In genomic region chr2:65413610-65414009, GRCh38 we compare ENCODE assay signal across 25 cellular contexts. TPM values are rescaled to one million over a fixed set of nuclear protein-coding genes. Genes with fewer than 3 reads are reported as not detected.
A peak's percentile ranks its signal among the peaks of the same experiment; 100 is the strongest.
DNase-seq lines count a peak whose midpoint lies in the region; ATAC-seq, FAIRE-seq and TF ChIP-seq lines count a peak whose summit lies in the region.
"Had no signal": no experiment of that assay in that cellular context is flagged by ENCODE, and none has a peak within 500 bp of the region (broad histone marks: within the 10 kb centered on the region; RNA-seq: fewer than 3 reads in every experiment).

No MANE protein-coding gene starts in this region.

- TF ChIP-seq POLR2A in endothelial cell of umbilical vein (IDR thresholded peaks at IDR 0.05; ENCODE audit: low read depth, low read length), result no peak
- no peak for TF ChIP-seq POLR2A in body of pancreas (IDR thresholded peaks at IDR 0.05)

- no peaks in the 10 kb centered on the region for H3K9me1 ChIP-seq in endothelial cell of umbilical vein (replicated peaks; ENCODE audit: control insufficient read depth, extremely low read depth, insufficient read depth, low read length)

- TF ChIP-seq CTCF in Panc1 (IDR thresholded peaks at IDR 0.05) (no peak), endothelial cell of umbilical vein (IDR thresholded peaks at IDR 0.05; ENCODE audit: extremely low read depth in 1 of 2, insufficient read depth in 1 of 2, low read depth in 1 of 2, low read length in 2 of 2) (no peak), body of pancreas (IDR thresholded peaks at IDR 0.05) (no peak)

- H3K9me3 ChIP-seq in HUES48 (ENCODE audit: control insufficient read depth, insufficient read depth, low read length), result no peaks in the 10 kb centered on the region
- H3K9me3 ChIP-seq in Panc1 (ENCODE audit: control insufficient read depth, insufficient read depth, low read depth, low read length), result no peaks in the 10 kb centered on the region
- H3K9me3 ChIP-seq in endothelial cell of umbilical vein (replicated peaks; ENCODE audit: control insufficient read depth, insufficient read depth, low read length), result no peaks in the 10 kb centered on the region
- no peaks in the 10 kb centered on the region for H3K9me3 ChIP-seq in body of pancreas
- H3K9me3 ChIP-seq: BLaER1 had no signal

- BruUV-seq in Panc1 (replicated peaks; lab: Mats Ljungman, UMichigan) (no TSS peak), endothelial cell of umbilical vein (replicated peaks; lab: Mats Ljungman, UMichigan) (no TSS peak)

- ATAC-seq in Panc1, result peak; percentile 27; the same call in 1 of the 2 replicates
- ATAC-seq in body of pancreas, result no peak

- peak; percentile 33 for FAIRE-seq in endothelial cell of umbilical vein (lab: Jason Lieb, UNC)
- FAIRE-seq: GM12891 had no signal

- H2AFZ ChIP-seq in endothelial cell of umbilical vein (ENCODE audit: low read depth, low read length), result no peak overlapping the region
- H2AFZ ChIP-seq: PC-9 had no signal

- H3K27me3 ChIP-seq in HUES48 (ENCODE audit: control insufficient read depth, insufficient read depth, low read length) (no peaks in the 10 kb centered on the region), Panc1 (ENCODE audit: control insufficient read depth, insufficient read depth, low read length) (no peaks in the 10 kb centered on the region), endothelial cell of umbilical vein (ENCODE audit: control insufficient read depth in 2 of 2, insufficient read depth in 2 of 2, low read length in 2 of 2) (peaks cover 54 to 60% of the 10 kb centered on the region in 2 experiments), body of pancreas (no peaks in the 10 kb centered on the region)
- H3K27me3 ChIP-seq: BLaER1 had no signal

- H3K4me2 ChIP-seq in endothelial cell of umbilical vein (ENCODE audit: insufficient read depth, low read length), result no peak overlapping the region
- H3K4me2 ChIP-seq: BLaER1, PC-9 had no signal

- H3K9ac ChIP-seq in HUES48 (ENCODE audit: low read depth, low read length) (no peak overlapping the region), endothelial cell of umbilical vein (replicated peaks; ENCODE audit: extremely low read depth, insufficient read depth, low read length) (no peak overlapping the region)
- H3K9ac ChIP-seq: BLaER1 had no signal

- intact Hi-C loops in Panc1 (cut with micrococcal nuclease; ENCODE audit: unreplicated experiment) (loop anchor here (10.0 kb wide), 1 partner anchor 49 kb away; no protein-coding TSS in a partner anchor), endothelial cell of umbilical vein (cut with micrococcal nuclease) (no loop called here), body of pancreas (cut with DNase I) (no loop called here)

- in situ Hi-C loops in Panc1 (cut with HindIII; ENCODE audit: low pct_unique_long_range_greater_than_20kb, low sequenced_read_pairs), result no loop called here

- peaks cover 57% of the 10 kb centered on the region for H3K4me1 ChIP-seq in HUES48 (ENCODE audit: control insufficient read depth, insufficient read depth, low read length)
- H3K4me1 ChIP-seq in Panc1 (ENCODE audit: control insufficient read depth, insufficient read depth, low read length), result peaks cover 83% of the 10 kb centered on the region
- H3K4me1 ChIP-seq in endothelial cell of umbilical vein (ENCODE audit: control insufficient read depth, extremely low read depth, insufficient read depth, low read length), result no peaks in the 10 kb centered on the region
- peaks cover 62% of the 10 kb centered on the region for H3K4me1 ChIP-seq in body of pancreas

- H3K27ac ChIP-seq in HUES48 (ENCODE audit: low read depth, low read length) (peak overlapping the region; percentile 87), Panc1 (ENCODE audit: low read length) (peak overlapping the region; percentile 82), endothelial cell of umbilical vein (ENCODE audit: insufficient read depth, low read depth, low read length) (no peak overlapping the region), body of pancreas (no peak overlapping the region)
- H3K27ac ChIP-seq: BLaER1, PC-9, RWPE1, SK-N-MC had no signal

- peaks cover 14% of the 10 kb centered on the region for H4K20me1 ChIP-seq in endothelial cell of umbilical vein (replicated peaks; ENCODE audit: control insufficient read depth, extremely low read depth, insufficient read depth, low read length)

- CTCF ChIA-PET in Panc1 (lab: Charles Lee), result no interaction called here
- CTCF ChIA-PET in endothelial cell of umbilical vein (lab: Charles Lee), result interaction anchor here (1.0 kb wide), 1 partner anchor 11 kb away, joined by 3 read pairs; no protein-coding TSS in a partner anchor

- H3K4me3 ChIP-seq in HUES48 (ENCODE audit: low read depth, low read length) (no peak overlapping the region), Panc1 (ENCODE audit: low read depth in 2 of 2, low read length in 2 of 2) (no peak overlapping the region), endothelial cell of umbilical vein (replicated peaks in 1 of 3; ENCODE audit: insufficient read depth in 1 of 3, low read depth in 1 of 3, low read length in 3 of 3) (no peak overlapping the region), body of pancreas (no peak overlapping the region)
- H3K4me3 ChIP-seq: BLaER1, PC-9, SK-N-MC had no signal

- dilution Hi-C loops in endothelial cell of umbilical vein (cut with MboI; ENCODE audit: extremely low pct_ligation_motif_present, low sequenced_read_pairs), result no loop called here

- no peaks in the 10 kb centered on the region for H3K79me2 ChIP-seq in endothelial cell of umbilical vein (ENCODE audit: control insufficient read depth, insufficient read depth, low read length)

- POLR2A ChIA-PET in Panc1 (lab: Charles Lee) (no interaction called here), endothelial cell of umbilical vein (lab: Charles Lee) (no interaction called here)

- no peaks in the 10 kb centered on the region for H3K36me3 ChIP-seq in HUES48 (ENCODE audit: control insufficient read depth, insufficient read depth, low read length)
- H3K36me3 ChIP-seq in Panc1 (ENCODE audit: control insufficient read depth, insufficient read depth, low read length), result no peaks in the 10 kb centered on the region
- no peaks in the 10 kb centered on the region for H3K36me3 ChIP-seq in endothelial cell of umbilical vein (ENCODE audit: control insufficient read depth in 2 of 2, extremely low read depth in 1 of 2, insufficient read depth in 2 of 2, low read length in 2 of 2)
- no peaks in the 10 kb centered on the region for H3K36me3 ChIP-seq in body of pancreas (replicated peaks in 1 of 2; ENCODE audit: insufficient read depth in 1 of 2, low read depth in 2 of 2)
- H3K36me3 ChIP-seq: BLaER1 had no signal

- 56 to 64% methylated on average over 2 of the region's 2 CpGs for WGBS in body of pancreas, 2 donors

- DNase-seq in Panc1 (ENCODE audit: low read depth, low spot score) (no peak), endothelial cell of umbilical vein (ENCODE audit: low read depth, low spot score) (no peak), foreskin melanocyte (no peak), NCI-H510A treated with DMSO at 0.1 percent for 48 hours (lab: John Stamatoyannopoulos, UW) (no peak), body of pancreas (no peak)
- DNase-seq in activated naive CD4-positive, alpha-beta T cell (lab: John Stamatoyannopoulos, UW), result no peak
- DNase-seq: ACHN; CD4-positive, alpha-beta T cell; COR-L47; DMS 273 treated with DMSO at 0.1 percent for 48 hours; DMS79 treated with DMSO at 0.1 percent for 48 hours; HCEC 1CT; KBM-7; NCI-H1105 treated with DMSO at 0.1 percent for 48 hours; NCI-H2029 treated with DMSO at 0.1 percent for 48 hours; NCI-H2171; NCI-H345; NCI-H524 treated with DMSO at 0.1 percent for 48 hours; SHP77 treated with DMSO at 0.1 percent for 48 hours had no signal

TF ChIP-seq in endothelial cell of umbilical vein, 7 proteins besides CTCF, POLR2A, EP300 and RAD21:
- no peak for TF ChIP-seq MAX (IDR thresholded peaks at IDR 0.05; ENCODE audit: insufficient read depth, insufficient read length)
- TF ChIP-seq GATA2 (IDR thresholded peaks at IDR 0.05; ENCODE audit: insufficient read depth, insufficient read length, low read depth, low read length), result no peak

RNA-seq across cellular contexts. Expression of gene SPRED2, which starts 18.8 kb away (rescaled TPM):
- total RNA-seq in Panc1 (2021; ENCODE audit: unreplicated experiment), result 60.1 TPM
- polyA plus RNA-seq in Panc1 (2012; ENCODE audit: insufficient read length), result 61.0 TPM
- total RNA-seq in endothelial cell of umbilical vein, result 7.8 and 9.6 TPM in 2 replicates
- polyA plus RNA-seq in endothelial cell of umbilical vein, result 3.6 TPM in 2 replicates
- polyA plus RNA-seq in endothelial cell of umbilical vein (2011; cell fraction: cytosol; rRNA removed), result 3.7 and 4.2 TPM in 2 replicates
- polyA plus RNA-seq in endothelial cell of umbilical vein (2011; cell fraction: nucleus; rRNA removed), result 3.2 and 3.6 TPM in 2 replicates
- polyA plus RNA-seq in endothelial cell of umbilical vein (2012), result 5.9 and 6.6 TPM in 2 replicates
- 3.3 and 3.6 TPM in 2 replicates for polyA minus RNA-seq in endothelial cell of umbilical vein
- polyA minus RNA-seq in endothelial cell of umbilical vein (2011; cell fraction: cytosol; rRNA and poly(A)+ RNA removed), result 4.9 TPM
- 2.6 and 2.8 TPM in 2 replicates for polyA minus RNA-seq in endothelial cell of umbilical vein (2011; cell fraction: nucleus; rRNA and poly(A)+ RNA removed)
- total RNA-seq in body of pancreas, result 10 to 100 TPM; 16.1 to 16.2 TPM

Comparison
In these comparisons a context has a peak if more than half of its experiments do, and no peak if none do; other contexts are left out.
1. H3K27ac ChIP-seq: peak in HUES48 (single experiment) and Panc1 (single experiment); none in endothelial cell of umbilical vein (single experiment) and body of pancreas (0 of 4).